In genomic region chr13:102596147-102597028, GRCh38 we compare ENCODE assay signal across 8 cellular contexts. TPM values are rescaled to one million over a fixed set of nuclear protein-coding genes. Genes with fewer than 3 reads are reported as not detected.
A peak's percentile ranks its signal among the peaks of the same experiment; 100 is the strongest.
DNase-seq lines count a peak whose midpoint lies in the region; ATAC-seq and TF ChIP-seq lines count a peak whose summit lies in the region.

Gene TPP2 (plus strand): TSS chr13:102596986. CDS start chr13:102597039, 53 bp downstream.

- peaks cover 35% of the 10 kb centered on the region for H3K4me1 ChIP-seq in PC-9 (replicated peaks; ENCODE audit: insufficient read depth)

- H3K9me2 ChIP-seq in PC-9 (ENCODE audit: insufficient read depth): no peaks in the 10 kb centered on the region

- H3K36me3 ChIP-seq in PC-9 (ENCODE audit: low read depth): no peaks in the 10 kb centered on the region

- POLR2A ChIA-PET in PC-9 (lab: Charles Lee; ENCODE audit: unreplicated experiment): interaction anchor here (0.5 to 1.0 kb wide), 8 partner anchors 17 to 600 kb away, joined by 3 to 9 read pairs (median 4); partner anchors contain the start of gene TEX30

- H3K4me3 ChIP-seq in Jurkat, Clone E6-1 (ENCODE audit: low read length): peak within 1 kb of the TSS; percentile 78
- H3K4me3 ChIP-seq in PC-9: peak within 1 kb of the TSS; percentile 93
- peak within 1 kb of the TSS; percentile 93 for H3K4me3 ChIP-seq in epithelial cell of proximal tubule (ENCODE audit: low read depth, low read length)

- CTCF ChIA-PET in PC-9 (lab: Charles Lee): interaction anchor here (0.7 kb wide), 2 partner anchors 249 to 695 kb away, joined by 3 read pairs; no protein-coding TSS in a partner anchor

- H3K27ac ChIP-seq in PC-9: peak within 1 kb of the TSS; percentile 95

- intact Hi-C loops in PC-9 (cut with micrococcal nuclease; ENCODE audit: unreplicated experiment): loop anchor here (1.0 to 5.0 kb wide), 4 partner anchors 176 to 250 kb away; partner anchors contain the start of genes BIVM, ERCC5 and TEX30

- no peaks in the 10 kb centered on the region for H3K9me3 ChIP-seq in PC-9 (ENCODE audit: insufficient read depth, low read depth)

- peak; percentile 72 for ATAC-seq in GM21619 (IDR thresholded peaks at IDR 0.05; ENCODE audit: unreplicated experiment)

- H4K20me1 ChIP-seq in PC-9 (ENCODE audit: insufficient read depth): peaks cover 17% of the 10 kb centered on the region

- TF ChIP-seq CTCF in PC-9 (conservative IDR thresholded peaks at IDR 0.05) (no peak), epithelial cell of proximal tubule (conservative IDR thresholded peaks at IDR 0.05; ENCODE audit: low read depth, low read length) (no peak)

- peak within 1 kb of the TSS; percentile 93 for H2AFZ ChIP-seq in PC-9

- BruUV-seq in PC-9 (replicated peaks; lab: Mats Ljungman, UMichigan): TSS peak; percentile 85

- peak within 1 kb of the TSS; percentile 96 for H3K4me2 ChIP-seq in PC-9

- H3K79me2 ChIP-seq in PC-9 (ENCODE audit: low read depth): peaks cover 59% of the 10 kb centered on the region

- DNase-seq in DMS153 (lab: John Stamatoyannopoulos, UW) (peak; percentile 97), PC-9 (peak; percentile 96 to 99), epithelial cell of proximal tubule (ENCODE audit: low read depth) (peak; percentile 77), mucosa of gallbladder (ENCODE audit: low spot score) (peak; percentile 99)
- peak; percentile 95 for DNase-seq in Jurkat, Clone E6-1 (ENCODE audit: low read depth, low spot score)
- DNase-seq in activated T-cell treated with anti-CD3 and anti-CD28 coated beads, Interleukin-2, amount 50 U/mL, for 1 hour: peak; percentile 99
- peak; percentile 95 to 98 for DNase-seq in stimulated activated CD8-positive, alpha-beta memory T cell treated with anti-CD3 and anti-CD28 coated beads, Interleukin-4, amount 100 ng/mL, for 4 hours (ENCODE audit: low read depth in 2 of 2, low spot score in 1 of 2)

- peaks cover 23% of the 10 kb centered on the region for H3F3A ChIP-seq in PC-9 (ENCODE audit: insufficient read depth, low read depth)

- H3K27me3 ChIP-seq in PC-9 (ENCODE audit: insufficient read depth, low read depth): no peaks in the 10 kb centered on the region

RNA-seq across cellular contexts. Expression of gene TPP2, which starts in this region (rescaled TPM):
- 54.5 TPM for polyA plus RNA-seq in Jurkat, Clone E6-1 (2012; ENCODE audit: insufficient read depth, insufficient read length)
- total RNA-seq in PC-9 (2021) (33.3 and 35.1 TPM in 2 replicates), epithelial cell of proximal tubule (47.9 and 61.1 TPM in 2 replicates), mucosa of gallbladder (37.6 TPM)

Comparison
In these comparisons a context has a peak if more than half of its experiments do, and no peak if none do; other contexts are left out.
1. Peak in every context shown above with its lines: DNase-seq, ATAC-seq, H3K4me3 ChIP-seq and H3K27ac ChIP-seq.